In genomic region chr11:45580399-45580798, GRCh38 we compare ENCODE assay signal across 12 cellular contexts.
A peak's percentile ranks its signal among the peaks of the same experiment; 100 is the strongest.
DNase-seq lines count a peak whose midpoint lies in the region; ATAC-seq and TF ChIP-seq lines count a peak whose summit lies in the region.
"Had no signal": no experiment of that assay in that cellular context is flagged by ENCODE, and none has a peak within 500 bp of the region (broad histone marks: within the 10 kb centered on the region; RNA-seq: fewer than 3 reads in every experiment).

No MANE protein-coding gene starts in this region.

- no peaks in the 10 kb centered on the region for H3K4me1 Mint-ChIP-seq in MCF 10A (ENCODE audit: insufficient read depth, unreplicated experiment)
- H3K4me1 Mint-ChIP-seq: B cell had no signal

- H3K27ac ChIP-seq in breast epithelium = no peak overlapping the region
- H3K27ac ChIP-seq in testis = no peak overlapping the region

- no peak overlapping the region for H3K27ac Mint-ChIP-seq in MCF 10A (ENCODE audit: low read depth, unreplicated experiment)
- H3K27ac Mint-ChIP-seq: B cell had no signal

- H3K4me3 ChIP-seq in breast epithelium (no peak overlapping the region), foreskin fibroblast (ENCODE audit: low read depth in 1 of 2, low read length in 2 of 2) (no peak overlapping the region), testis (no peak overlapping the region)

- POLR2A ChIA-PET in MCF 10A (lab: Yijun Ruan, JAX) = no interaction called here

- no peak overlapping the region for H3K4me3 Mint-ChIP-seq in MCF 10A (ENCODE audit: unreplicated experiment)
- H3K4me3 Mint-ChIP-seq: B cell had no signal

- no peak for ATAC-seq in HG02798 (IDR thresholded peaks at IDR 0.05; ENCODE audit: poor library complexity, unreplicated experiment)

- H3K4me1 ChIP-seq in breast epithelium (no peaks in the 10 kb centered on the region), testis (no peaks in the 10 kb centered on the region)

- TF ChIP-seq CTCF in MCF 10A (IDR thresholded peaks at IDR 0.05; ENCODE audit: unreplicated experiment) = no peak
- TF ChIP-seq CTCF in breast epithelium (IDR thresholded peaks at IDR 0.05) = no peak
- no peak for TF ChIP-seq CTCF in foreskin fibroblast (IDR thresholded peaks at IDR 0.05; ENCODE audit: low read depth, low read length)
- no peak for TF ChIP-seq CTCF in testis (IDR thresholded peaks at IDR 0.05)

- no peak for TF ChIP-seq POLR2A in breast epithelium (IDR thresholded peaks at IDR 0.05)
- TF ChIP-seq POLR2A in testis (IDR thresholded peaks at IDR 0.05) = no peak

- BruUV-seq in MCF 10A (replicated peaks; lab: Mats Ljungman, UMichigan) = no TSS peak

- H3K27me3 Mint-ChIP-seq in MCF 10A (ENCODE audit: insufficient read depth, unreplicated experiment) = peaks cover 46% of the 10 kb centered on the region

- DNase-seq in MCF 10A (ENCODE audit: unreplicated experiment) (peak; percentile 49), breast epithelium (ENCODE audit: low spot score in 2 of 2) (no peak), SW480 (ENCODE audit: low spot score) (peak; percentile 29), foreskin fibroblast (peak; percentile 20 to 56), testis (peak; percentile 43), mesenteric fat pad (ENCODE audit: low spot score) (no peak)
- DNase-seq in stimulated activated CD4-positive, alpha-beta T cell treated with anti-CD3 and anti-CD28 coated beads, Interleukin-4, amount 100 ng/mL, for 1 hour = no peak
- DNase-seq: activated CD4-positive, alpha-beta T cell treated with anti-CD3 and anti-CD28 coated beads, Interleukin-2, amount 50 U/mL, for 1 hour; right cardiac atrium had no signal

- CTCF ChIA-PET in MCF 10A (lab: Yijun Ruan, JAX) = no interaction called here

- no peaks in the 10 kb centered on the region for H3K36me3 ChIP-seq in breast epithelium
- H3K36me3 ChIP-seq in testis (ENCODE audit: low read depth, missing control alignments) = no peaks in the 10 kb centered on the region

- H3K9me3 ChIP-seq in breast epithelium = no peaks in the 10 kb centered on the region
- H3K9me3 ChIP-seq in testis = no peaks in the 10 kb centered on the region

- intact Hi-C loops in MCF 10A (cut with micrococcal nuclease) (loop anchor here (5.0 kb wide), 1 partner anchor 483 kb away; no protein-coding TSS in a partner anchor), breast epithelium (cut with DNase I; ENCODE audit: low total_unique reads) (no loop called here), testis (cut with DNase I; ENCODE audit: low total_unique reads) (no loop called here)

- 29 to 32% methylated on average over 6 of the region's 6 CpGs for WGBS in testis, 2 donors

- H3K9me3 Mint-ChIP-seq in MCF 10A (ENCODE audit: unreplicated experiment) = no peaks in the 10 kb centered on the region

- no peaks in the 10 kb centered on the region for H3K36me3 Mint-ChIP-seq in MCF 10A (ENCODE audit: insufficient read depth, unreplicated experiment)
- H3K36me3 Mint-ChIP-seq: brain had no signal

- peaks cover 0 to 62% of the 10 kb centered on the region in 2 donors for H3K27me3 ChIP-seq in breast epithelium
- H3K27me3 ChIP-seq in testis = no peaks in the 10 kb centered on the region

Comparison
In these comparisons a context has a peak if more than half of its experiments do, and no peak if none do; other contexts are left out.
1. DNase-seq: peak in MCF 10A (single experiment), SW480 (single experiment), foreskin fibroblast (2 of 2) and testis (single experiment); none in breast epithelium (0 of 2), mesenteric fat pad (single experiment) and stimulated activated CD4-positive, alpha-beta T cell treated with anti-CD3 and anti-CD28 coated beads, Interleukin-4, amount 100 ng/mL, for 1 hour (single experiment).